ENCODE assay signal across 22 cellular contexts in the genomic region with DNA sequence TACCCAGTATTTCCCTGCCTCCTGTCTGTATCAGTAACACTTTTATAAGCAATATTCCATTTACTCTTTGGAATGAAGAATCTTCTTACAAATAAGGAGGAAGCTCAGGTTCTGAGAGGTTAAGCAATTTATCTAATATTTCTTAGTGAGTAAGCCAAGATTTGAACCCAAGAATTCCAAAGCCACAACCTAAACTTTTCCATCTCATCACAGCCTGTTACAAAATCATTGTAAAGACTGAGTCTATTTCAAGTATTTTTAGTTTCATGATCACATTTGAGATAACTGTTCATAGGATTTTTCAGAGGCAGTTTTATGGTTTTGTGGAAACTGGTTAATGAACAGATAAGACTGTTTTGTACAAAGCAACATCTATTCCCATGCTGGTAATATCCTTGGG. TPM values are rescaled to one million over a fixed set of nuclear protein-coding genes. Genes with fewer than 3 reads are reported as not detected.
A peak's percentile ranks its signal among the peaks of the same experiment; 100 is the strongest.
DNase-seq lines count a peak whose midpoint lies in the region; TF ChIP-seq lines count a peak whose summit lies in the region.
"Had no signal": no experiment of that assay in that cellular context is flagged by ENCODE, and none has a peak within 500 bp of the region (broad histone marks: within the 10 kb centered on the region; RNA-seq: fewer than 3 reads in every experiment).

No MANE protein-coding gene starts in this region.

- H3K27ac ChIP-seq in trophoblast cell (ENCODE audit: low read depth, low read length) = no peak overlapping the region
- no peak overlapping the region for H3K27ac ChIP-seq in MM.1S (ENCODE audit: low read length)
- H3K27ac ChIP-seq in sigmoid colon = no peak overlapping the region

- peak overlapping the region; percentile 15 for H3K27ac Mint-ChIP-seq in HFFc6

- H3K4me1 ChIP-seq in trophoblast cell (ENCODE audit: control insufficient read depth in 1 of 2, insufficient read depth in 2 of 2, low read length in 2 of 2) (peaks cover 17 to 28% of the 10 kb centered on the region in 2 experiments), MM.1S (ENCODE audit: low read length) (no peaks in the 10 kb centered on the region), sigmoid colon (peaks cover 0 to 50% (median 40%) of the 10 kb centered on the region in 4 donors)

- H2BK120ac ChIP-seq in trophoblast cell (ENCODE audit: insufficient read depth, low read length, poor library complexity) = peak overlapping the region; percentile 79

- no peaks in the 10 kb centered on the region for H3K36me3 Mint-ChIP-seq in HFFc6 (ENCODE audit: low read depth)
- H3K36me3 Mint-ChIP-seq: CD4-positive, alpha-beta memory T cell had no signal

- H3K4me1 Mint-ChIP-seq in HFFc6 (ENCODE audit: low read depth) = peaks cover 58% of the 10 kb centered on the region
- H3K4me1 Mint-ChIP-seq: CD4-positive, alpha-beta memory T cell had no signal

- H4K8ac ChIP-seq in trophoblast cell (ENCODE audit: low read depth, low read length) = no peak overlapping the region

- H2BK12ac ChIP-seq in trophoblast cell (ENCODE audit: low read length) = no peak overlapping the region

- no peak overlapping the region for H3K18ac ChIP-seq in trophoblast cell (ENCODE audit: low read length)

- H3K4me3 Mint-ChIP-seq in HFFc6 = no peak overlapping the region
- H3K4me3 Mint-ChIP-seq: CD4-positive, alpha-beta memory T cell had no signal

- H2AK5ac ChIP-seq in trophoblast cell (ENCODE audit: low read length) = no peak overlapping the region

- no peaks in the 10 kb centered on the region for H3K36me3 ChIP-seq in trophoblast cell (ENCODE audit: control insufficient read depth in 1 of 2, insufficient read depth in 2 of 2, low read length in 2 of 2)
- H3K36me3 ChIP-seq in MM.1S (replicated peaks; ENCODE audit: insufficient read depth, low read length) = no peaks in the 10 kb centered on the region
- no peaks in the 10 kb centered on the region for H3K36me3 ChIP-seq in sigmoid colon

- no peak overlapping the region for H2BK5ac ChIP-seq in trophoblast cell (ENCODE audit: low read depth, low read length, poor library complexity)

- H3K79me2 ChIP-seq in trophoblast cell (ENCODE audit: control insufficient read depth, insufficient read depth, low read length, poor library complexity) (peaks cover 3% of the 10 kb centered on the region), MM.1S (ENCODE audit: low read length) (no peaks in the 10 kb centered on the region)

- H3K4ac ChIP-seq in trophoblast cell (ENCODE audit: low read depth, low read length) = no peak overlapping the region

- H3K79me1 ChIP-seq in trophoblast cell (ENCODE audit: low read length) = peaks cover 20% of the 10 kb centered on the region

- H4K20me1 ChIP-seq in MM.1S (ENCODE audit: insufficient read depth, low read length) = no peaks in the 10 kb centered on the region

- no peak for TF ChIP-seq EP300 in sigmoid colon (IDR thresholded peaks at IDR 0.05)

- H4K91ac ChIP-seq in trophoblast cell (ENCODE audit: low read depth, low read length) = peak overlapping the region; percentile 92

- DNase-seq in AG10803 (ENCODE audit: low read depth) = peak; percentile 53
- peak; percentile 62 for DNase-seq in HFFc6
- DNase-seq in fibroblast of villous mesenchyme (ENCODE audit: low read depth) = peak; percentile 58
- DNase-seq in trophoblast cell = peak in 1 of 2 donors; percentile 72
- DNase-seq in MM.1S = no peak
- DNase-seq in sigmoid colon = no peak
- no peak for DNase-seq in HCEC 1CT
- DNase-seq: 8988T; ACHN; C1 segment of cervical spinal cord; CD4-positive, alpha-beta memory T cell; COR-L47; EL; GDM1; H7; Karpas-422; MV-4-11; NCI-H2029; NCI-H446; NCI-H524 treated with DMSO at 0.1 percent for 48 hours; NCI-H774; SK-N-SH had no signal

- H3K27me3 ChIP-seq in trophoblast cell (ENCODE audit: insufficient read depth, low read length) (no peaks in the 10 kb centered on the region), MM.1S (replicated peaks; ENCODE audit: insufficient read depth, low read length) (no peaks in the 10 kb centered on the region), sigmoid colon (no peaks in the 10 kb centered on the region)

- no peaks in the 10 kb centered on the region; the same call in 1 of the 2 replicates for H3K27me3 Mint-ChIP-seq in HFFc6 (ENCODE audit: insufficient read depth)

- H3K9me3 ChIP-seq in trophoblast cell (ENCODE audit: insufficient read depth, low read depth, low read length) (no peaks in the 10 kb centered on the region), MM.1S (replicated peaks; ENCODE audit: insufficient read depth, low read length) (no peaks in the 10 kb centered on the region), sigmoid colon (no peaks in the 10 kb centered on the region)
- H3K9me3 ChIP-seq: SK-N-SH had no signal

- H3K4me3 ChIP-seq in AG10803 (ENCODE audit: low read length) (no peak overlapping the region), fibroblast of villous mesenchyme (ENCODE audit: low read depth, low read length) (no peak overlapping the region), trophoblast cell (ENCODE audit: low read depth, low read length) (no peak overlapping the region), MM.1S (ENCODE audit: low read length) (no peak overlapping the region), sigmoid colon (no peak overlapping the region)

- no peak overlapping the region for H3K4me2 ChIP-seq in trophoblast cell (ENCODE audit: low read length)
- H3K4me2 ChIP-seq in MM.1S (ENCODE audit: low read depth, low read length) = no peak overlapping the region
- H3K4me2 ChIP-seq: SK-N-SH had no signal

- TF ChIP-seq CTCF in AG10803 (conservative IDR thresholded peaks at IDR 0.05; ENCODE audit: low read length) (no peak), HFFc6 (IDR thresholded peaks at IDR 0.05) (no peak), fibroblast of villous mesenchyme (IDR thresholded peaks at IDR 0.05; ENCODE audit: insufficient read depth, low read depth, low read length) (no peak), MM.1S (IDR thresholded peaks at IDR 0.05; ENCODE audit: low read length) (no peak), sigmoid colon (IDR thresholded peaks at IDR 0.05) (no peak)

- intact Hi-C loops in sigmoid colon (cut with DNase I) = no loop called here

- no peak overlapping the region for H3K23ac ChIP-seq in trophoblast cell (ENCODE audit: low read length)

- H3K9me3 Mint-ChIP-seq in HFFc6 = no peaks in the 10 kb centered on the region
- H3K9me3 Mint-ChIP-seq: CD4-positive, alpha-beta memory T cell had no signal

- H2AFZ ChIP-seq in trophoblast cell (ENCODE audit: insufficient read depth, low read length, poor library complexity) = no peak overlapping the region
- H2AFZ ChIP-seq in MM.1S (ENCODE audit: low read length) = no peak overlapping the region

- H4K12ac ChIP-seq in trophoblast cell (ENCODE audit: low read depth, low read length) = no peak overlapping the region

- no peak for TF ChIP-seq POLR2A in sigmoid colon (IDR thresholded peaks at IDR 0.05)

- no peaks in the 10 kb centered on the region for H3K9me2 ChIP-seq in MM.1S (replicated peaks; ENCODE audit: insufficient read depth, low read length)
- H3K9me2 ChIP-seq: SK-N-SH had no signal

- no peak overlapping the region for H3K14ac ChIP-seq in trophoblast cell (ENCODE audit: low read length)

- H3F3A ChIP-seq in MM.1S (ENCODE audit: insufficient read depth, low read length) = no peaks in the 10 kb centered on the region

- H3K9ac ChIP-seq in trophoblast cell (ENCODE audit: low read length) = no peak overlapping the region
- no peak overlapping the region for H3K9ac ChIP-seq in MM.1S (ENCODE audit: low read length)
- H3K9ac ChIP-seq: SK-N-SH had no signal

RNA-seq across cellular contexts. Expression of gene HHAT, which starts 29.8 kb away (rescaled TPM):
- 1 to 10 TPM; 2.8 to 3.9 (median 3.2) TPM for total RNA-seq in HFFc6 (2021; fragmentation: NEBNext Ultra II Directional; extraction: Animal tissue kit (Norgen Biotek cat#: 25700))
- total RNA-seq in fibroblast of villous mesenchyme = 9.0 and 15.1 TPM in 2 replicates
- polyA plus RNA-seq in trophoblast cell (2013) = 5.1 and 5.2 TPM in 2 replicates
- 1 to 10 TPM; 2.0 to 6.4 (median 3.6) TPM for total RNA-seq in sigmoid colon
- 1 to 10 TPM in 2 of 3 donors, under 1 TPM in 1; 0.46 to 2.1 (median 1.8) TPM for polyA plus RNA-seq in sigmoid colon

Comparison
In these comparisons a context has a peak if more than half of its experiments do, and no peak if none do; other contexts are left out.
1. DNase-seq: peak in AG10803 (single experiment), HFFc6 (single experiment) and fibroblast of villous mesenchyme (single experiment); none in MM.1S (single experiment), sigmoid colon (single experiment) and HCEC 1CT (single experiment).